10 cellular contexts compared by ENCODE assay signal in the genomic region with DNA sequence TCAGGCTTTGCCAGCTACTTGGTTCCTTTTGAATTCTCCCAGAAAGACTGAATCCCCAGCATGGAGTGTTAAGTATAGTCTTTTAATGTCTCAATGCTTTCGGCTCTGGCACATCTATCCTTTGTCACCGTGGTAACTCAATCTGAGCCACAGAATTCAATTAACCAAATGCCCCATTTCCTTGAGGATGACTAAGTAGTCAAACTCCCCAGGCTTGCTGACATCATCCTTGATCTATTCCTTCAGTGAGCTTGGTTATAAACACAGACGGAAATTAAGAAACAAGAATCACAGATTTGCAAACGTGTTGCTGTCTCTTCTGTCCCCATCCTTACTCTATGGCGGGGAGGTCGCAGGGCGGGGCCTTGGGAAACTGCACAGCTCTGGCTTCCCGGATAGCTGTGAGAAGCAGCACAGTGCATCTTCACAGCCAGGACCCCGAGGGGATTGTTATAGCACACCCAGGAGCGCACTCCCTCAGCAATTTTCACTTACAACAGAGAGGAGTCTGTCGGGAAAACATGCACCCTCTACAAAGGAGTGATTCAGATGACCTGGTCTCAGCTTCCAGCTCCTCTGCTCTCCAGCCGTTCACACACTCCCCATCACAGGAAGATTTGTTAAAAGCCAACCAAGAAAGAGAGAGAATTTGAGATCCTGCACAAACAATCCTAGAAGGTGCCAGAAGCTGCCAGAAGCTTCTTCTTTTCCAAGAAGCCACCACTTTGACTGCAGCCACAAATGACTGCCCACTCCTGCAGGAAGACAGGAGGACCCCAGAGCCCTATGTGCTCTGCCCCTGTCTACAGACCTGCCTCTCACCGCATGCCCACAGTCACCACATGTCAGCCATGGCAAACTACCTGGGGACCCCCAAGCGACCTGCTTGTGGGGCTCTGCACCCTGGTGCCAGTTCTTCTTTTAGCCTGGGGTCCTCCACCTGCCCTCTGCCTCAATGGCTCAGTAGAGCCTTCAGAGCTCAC. TPM values are rescaled to one million over a fixed set of nuclear protein-coding genes. Genes with fewer than 3 reads are reported as not detected.
DNase-seq lines count a peak whose midpoint lies in the region; ATAC-seq, FAIRE-seq and TF ChIP-seq lines count a peak whose summit lies in the region.
"Had no signal": no experiment of that assay in that cellular context is flagged by ENCODE, and none has a peak within 500 bp of the region (broad histone marks: within the 10 kb centered on the region; RNA-seq: fewer than 3 reads in every experiment).

No MANE protein-coding gene starts in this region.

- no peak overlapping the region for H3K4me3 ChIP-seq in HCT116 (replicated peaks in 1 of 2; ENCODE audit: low read depth in 1 of 2, low read length in 2 of 2)
- peak overlapping the region; percentile 31 for H3K4me3 ChIP-seq in fibroblast of the aortic adventitia (ENCODE audit: low read depth, low read length)
- H3K4me3 ChIP-seq: heart right ventricle had no signal

- RAD21 ChIA-PET in HCT116 (lab: Charles Lee; ENCODE audit: low non-redundant PET in 1 of 2, low total read pairs in 2 of 2, uncharacterized antibody in 2 of 2, unreplicated experiment in 2 of 2) = interaction anchor here in 1 of 2 experiments (0.6 kb wide), 1 partner anchor 246 kb away, joined by 3 read pairs; no protein-coding TSS in a partner anchor

- POLR2A ChIA-PET in HCT116 (lab: Charles Lee) = no interaction called here

- no peak for TF ChIP-seq RAD21 in HCT116 (IDR thresholded peaks at IDR 0.05; ENCODE audit: low read depth)

- peaks cover 0 to 12% of the 10 kb centered on the region in 2 experiments; a peak in 2 of 4 replicates for H3K4me1 ChIP-seq in HCT116 (ENCODE audit: control insufficient read depth in 1 of 2, insufficient read depth in 2 of 2, low read length in 2 of 2)

- TF ChIP-seq POLR2A in HCT116 (IDR thresholded peaks at IDR 0.05; ENCODE audit: borderline replicate concordance, extremely low read depth, insufficient read depth, insufficient read length) = no peak

- no peaks in the 10 kb centered on the region for H3K9me2 ChIP-seq in HCT116 (ENCODE audit: insufficient read depth)

- CTCF ChIA-PET in HCT116 (lab: Charles Lee) = no interaction called here

- intact Hi-C loops in HCT116 (cut with micrococcal nuclease) (no loop called here), sciatic nerve (cut with DNase I) (no loop called here)

- no peaks in the 10 kb centered on the region for H3K27me3 ChIP-seq in HCT116 (ENCODE audit: insufficient read depth, low read length)
- H3K27me3 ChIP-seq: heart right ventricle had no signal

- no peak overlapping the region for H3K27ac ChIP-seq in HCT116 (ENCODE audit: low read depth, low read length)

- BruUV-seq in HCT116 (replicated peaks; lab: Mats Ljungman, UMichigan) = no TSS peak

- no peak for FAIRE-seq in D721Med (lab: Jason Lieb, UNC)
- FAIRE-seq: TTC549 had no signal

- ATAC-seq in HCT116 = peak; percentile 52
- ATAC-seq in sciatic nerve = peak; percentile 64
- no peak for ATAC-seq in HG03565 (IDR thresholded peaks at IDR 0.05; ENCODE audit: unreplicated experiment)
- ATAC-seq in HG02981 (IDR thresholded peaks at IDR 0.05; ENCODE audit: unreplicated experiment) = no peak

- H2AFZ ChIP-seq in HCT116 (ENCODE audit: low read depth, low read length, poor library complexity, severe bottlenecking) = peak overlapping the region; percentile 72

- DNase-seq in HCT116 (ENCODE audit: low read depth, low spot score) (no peak), SK-N-DZ (ENCODE audit: low spot score) (peak; percentile 35), fibroblast of the aortic adventitia (ENCODE audit: low read depth) (peak; percentile 81), sciatic nerve (ENCODE audit: low spot score) (no peak), D721Med (ENCODE audit: insufficient read length, low spot score) (no peak), DMS153 treated with DMSO at 0.1 percent for 48 hours (lab: John Stamatoyannopoulos, UW; ENCODE audit: unreplicated experiment) (no peak)
- DNase-seq: heart right ventricle had no signal

- no peaks in the 10 kb centered on the region for H4K20me1 ChIP-seq in HCT116 (ENCODE audit: insufficient read depth)

- no peak overlapping the region for H3K9ac ChIP-seq in HCT116 (ENCODE audit: low read length)

- peak overlapping the region; percentile 42 for H3K4me2 ChIP-seq in HCT116 (ENCODE audit: low read length)

- TF ChIP-seq CTCF in HCT116 (IDR thresholded peaks at IDR 0.05 in 2 of 3, conservative IDR thresholded peaks at IDR 0.05 in 1 of 3; ENCODE audit: borderline replicate concordance in 1 of 3, insufficient read depth in 1 of 3, low read depth in 2 of 3, low read length in 2 of 3) = no peak
- TF ChIP-seq CTCF in fibroblast of the aortic adventitia (IDR thresholded peaks at IDR 0.05; ENCODE audit: insufficient read depth, low read length) = no peak
- TF ChIP-seq CTCF in D721Med (IDR thresholded peaks at IDR 0.05; ENCODE audit: insufficient read depth, missing control alignments) = no peak

- H3K79me2 ChIP-seq in HCT116 (ENCODE audit: insufficient read depth, low read length) = no peaks in the 10 kb centered on the region

- no peaks in the 10 kb centered on the region for H3K36me3 ChIP-seq in HCT116 (ENCODE audit: control insufficient read depth in 1 of 2, insufficient read depth in 2 of 2, low read length in 2 of 2)
- H3K36me3 ChIP-seq: heart right ventricle had no signal

- H3K9me3 ChIP-seq in HCT116 (ENCODE audit: control insufficient read depth in 1 of 2, insufficient read depth in 1 of 2, low read depth in 1 of 2, low read length in 2 of 2) = no peaks in the 10 kb centered on the region
- H3K9me3 ChIP-seq: heart right ventricle had no signal

TF ChIP-seq in HCT116, 20 proteins besides CTCF, POLR2A, EP300 and RAD21:
- TF ChIP-seq SP1 (IDR thresholded peaks at IDR 0.05; ENCODE audit: low read depth) (no peak), FOSL1 (IDR thresholded peaks at IDR 0.05; ENCODE audit: low read depth) (peak; percentile 13; the same call in 1 of the 2 replicates)

RNA-seq across cellular contexts. Expression of gene YWHAQ, which starts 44.9 kb away (rescaled TPM):
- total RNA-seq in HCT116 (2021; ENCODE audit: unreplicated experiment) (365 TPM), fibroblast of the aortic adventitia (ENCODE audit: low replicate concordance) (152 and 562 TPM in 2 replicates), sciatic nerve (209 TPM)
- 245 and 251 TPM in 2 replicates for polyA plus RNA-seq in HCT116 (2012)
- polyA plus RNA-seq in SK-N-DZ (2014; cell fraction: cytosol; rRNA removed) = 453 and 489 TPM in 2 replicates
- polyA plus RNA-seq in SK-N-DZ (2014; cell fraction: nucleus; rRNA removed) = 228 and 247 TPM in 2 replicates

Comparison
In these comparisons a context has a peak if more than half of its experiments do, and no peak if none do; other contexts are left out.
1. ATAC-seq: peak in HCT116 (single experiment) and sciatic nerve (single experiment); none in HG03565 (single experiment) and HG02981 (single experiment).
2. DNase-seq: peak in SK-N-DZ (single experiment) and fibroblast of the aortic adventitia (single experiment); none in HCT116 (single experiment), sciatic nerve (single experiment), D721Med (single experiment) and DMS153 treated with DMSO at 0.1 percent for 48 hours (single experiment).